In genomic region chr3:134487406-134487805, GRCh38 we compare ENCODE assay signal across 8 cellular contexts. TPM values are rescaled to one million over a fixed set of nuclear protein-coding genes. Genes with fewer than 3 reads are reported as not detected.
DNase-seq lines count a peak whose midpoint lies in the region; ATAC-seq and TF ChIP-seq lines count a peak whose summit lies in the region.

No MANE protein-coding gene starts in this region.

- WGBS in tibial nerve, 2 donors, result 49 to 50% methylated on average over 5 of the region's 5 CpGs

- TF ChIP-seq POLR2A in tibial nerve (IDR thresholded peaks at IDR 0.05), result no peak

- TF ChIP-seq EP300 in tibial nerve (IDR thresholded peaks at IDR 0.05), result no peak

- H3K27ac ChIP-seq in tibial nerve, result peak overlapping the region in 2 of 4 donors; percentile 98 to 99

- H3K4me1 ChIP-seq in tibial nerve, result peaks cover 0 to 56% (median 24%) of the 10 kb centered on the region in 4 donors

- POLR2A ChIA-PET in WTC11 (lab: Charles Lee), result no interaction called here

- H3K4me1 Mint-ChIP-seq in WTC11, result peaks cover 23% of the 10 kb centered on the region

- peaks cover 0 to 2% (median 1%) of the 10 kb centered on the region in 3 donors for H3K36me3 ChIP-seq in tibial nerve

- H3K4me3 ChIP-seq in tibial nerve, result peak overlapping the region in 2 of 4 donors; percentile 79 to 98

- H3K27me3 ChIP-seq in tibial nerve, result no peaks in the 10 kb centered on the region

- peaks cover 4% of the 10 kb centered on the region; the same call in 1 of the 2 replicates for H3K36me3 Mint-ChIP-seq in WTC11

- ATAC-seq in HG02870 (IDR thresholded peaks at IDR 0.05; ENCODE audit: unreplicated experiment) (peak; percentile 18), WTC11 (no peak), HG03439 (IDR thresholded peaks at IDR 0.05; ENCODE audit: unreplicated experiment) (no peak)

- H3K27ac Mint-ChIP-seq in WTC11, result no peak overlapping the region

- TF ChIP-seq CTCF in WTC11 (IDR thresholded peaks at IDR 0.05) (no peak), tibial nerve (IDR thresholded peaks at IDR 0.05) (no peak)

- H3K9me3 ChIP-seq in tibial nerve, result no peaks in the 10 kb centered on the region

- peaks cover 6% of the 10 kb centered on the region for H3K9me3 Mint-ChIP-seq in WTC11

- peak overlapping the region; percentile 88 for H3K4me3 Mint-ChIP-seq in WTC11

- no peaks in the 10 kb centered on the region for H3K27me3 Mint-ChIP-seq in WTC11 (ENCODE audit: low read depth)

- peak; percentile 39 for DNase-seq in ELR (ENCODE audit: low read depth)
- DNase-seq in WTC11 (ENCODE audit: low spot score), result no peak
- DNase-seq in lung microvascular endothelial cell (ENCODE audit: low read depth in 2 of 2), result peak; percentile 33 to 69
- DNase-seq in NCI-H1417 treated with DMSO at 0.1 percent for 48 hours (lab: John Stamatoyannopoulos, UW), result no peak
- no peak for DNase-seq in tibial nerve (ENCODE audit: low spot score in 2 of 2)
- DNase-seq in superior temporal gyrus (ENCODE audit: extremely low spot score), result no peak

- CTCF ChIA-PET in WTC11 (lab: Charles Lee), result no interaction called here

TF ChIP-seq in WTC11, 78 proteins besides CTCF, POLR2A, EP300 and RAD21:
- TF ChIP-seq MLX (CRISPR knock-in tag; IDR thresholded peaks at IDR 0.05) (no peak), SOX15 (CRISPR knock-in tag; IDR thresholded peaks at IDR 0.05) (no peak), ZNF138 (CRISPR knock-in tag; conservative IDR thresholded peaks at IDR 0.05) (no peak), ATF3 (CRISPR knock-in tag; conservative IDR thresholded peaks at IDR 0.05) (no peak), EMX1 (CRISPR knock-in tag; IDR thresholded peaks at IDR 0.05) (no peak), TP53 (CRISPR knock-in tag; IDR thresholded peaks at IDR 0.05) (no peak), ETV6 (CRISPR knock-in tag; IDR thresholded peaks at IDR 0.05) (no peak), ELF4 (CRISPR knock-in tag; IDR thresholded peaks at IDR 0.05; ENCODE audit: low read depth) (no peak), NFYB (CRISPR knock-in tag; conservative IDR thresholded peaks at IDR 0.05; ENCODE audit: low read depth) (no peak), JAZF1 (CRISPR knock-in tag; IDR thresholded peaks at IDR 0.05) (no peak), JUN (CRISPR knock-in tag; IDR thresholded peaks at IDR 0.05) (no peak), RORB (CRISPR knock-in tag; IDR thresholded peaks at IDR 0.05) (no peak)
- TF ChIP-seq, protein P1, sequence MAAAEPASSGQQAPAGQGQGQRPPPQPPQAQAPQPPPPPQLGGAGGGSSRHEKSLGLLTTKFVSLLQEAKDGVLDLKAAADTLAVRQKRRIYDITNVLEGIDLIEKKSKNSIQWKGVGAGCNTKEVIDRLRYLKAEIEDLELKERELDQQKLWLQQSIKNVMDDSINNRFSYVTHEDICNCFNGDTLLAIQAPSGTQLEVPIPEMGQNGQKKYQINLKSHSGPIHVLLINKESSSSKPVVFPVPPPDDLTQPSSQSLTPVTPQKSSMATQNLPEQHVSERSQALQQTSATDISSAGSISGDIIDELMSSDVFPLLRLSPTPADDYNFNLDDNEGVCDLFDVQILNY (CRISPR knock-in tag; IDR thresholded peaks at IDR 0.05), result no peak

RNA-seq across cellular contexts. Expression of gene CEP63, which starts 1.5 kb away (rescaled TPM):
- 23.9 to 28.0 TPM (median 24.9 TPM) in 3 replicates for total RNA-seq in WTC11 (2021)
- 13.1 and 15.7 TPM in 2 replicates for total RNA-seq in lung microvascular endothelial cell
- total RNA-seq in tibial nerve, result 10 to 100 TPM; 21.4 to 32.7 (median 27.8) TPM

RNA-seq across cellular contexts. Expression of gene ANAPC13, which starts 1.6 kb away (rescaled TPM):
- 28.8 to 29.7 TPM (median 29.6 TPM) in 3 replicates for total RNA-seq in WTC11 (2021)
- 39.9 and 53.0 TPM in 2 replicates for total RNA-seq in lung microvascular endothelial cell
- total RNA-seq in tibial nerve, result 10 to 100 TPM; 32.7 to 56.8 (median 49.1) TPM

Comparison
In these comparisons a context has a peak if more than half of its experiments do, and no peak if none do; other contexts are left out.
1. DNase-seq: peak in ELR (single experiment) and lung microvascular endothelial cell (2 of 2); none in WTC11 (single experiment), NCI-H1417 treated with DMSO at 0.1 percent for 48 hours (single experiment), tibial nerve (0 of 2) and superior temporal gyrus (single experiment).